8 cellular contexts compared by ENCODE assay signal in the genomic region with DNA sequence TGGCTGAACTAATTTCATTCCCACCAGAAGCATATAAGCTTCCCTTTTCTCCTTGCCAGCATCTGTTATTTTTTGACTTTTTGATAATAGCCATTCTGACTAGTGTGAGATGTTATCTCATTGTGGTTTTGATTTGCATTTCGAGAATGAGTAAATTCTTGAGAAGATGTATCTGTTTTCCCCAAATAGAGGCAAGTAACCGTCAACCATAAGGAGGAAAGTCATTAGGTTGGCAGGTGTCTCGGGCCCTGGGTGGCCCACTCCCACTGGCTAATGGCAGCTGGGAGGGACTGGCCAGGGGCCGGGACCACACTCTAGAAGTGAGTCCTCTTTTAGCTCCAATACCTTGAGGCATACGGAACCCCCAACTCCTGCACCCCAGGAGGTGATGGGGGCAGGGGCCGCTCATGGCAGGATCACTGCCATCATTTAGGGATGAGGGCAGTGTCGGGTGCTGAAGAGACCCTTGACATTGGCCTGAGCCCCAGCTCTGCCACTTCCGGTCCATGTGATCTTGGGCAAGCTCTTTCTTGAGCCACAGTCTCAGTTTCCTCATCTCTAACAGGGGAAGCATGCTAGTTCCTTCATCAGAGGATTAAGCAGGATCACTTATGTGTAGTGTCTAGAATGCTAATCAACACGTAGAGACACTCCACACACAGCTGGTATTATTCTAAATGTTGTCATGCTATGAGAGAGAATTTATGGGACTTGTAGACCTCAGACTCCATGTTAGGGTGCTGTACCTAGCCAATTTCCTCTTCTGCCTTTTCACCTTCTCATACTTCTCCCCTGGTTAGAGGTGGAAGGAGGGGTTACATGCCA. TPM values are rescaled to one million over a fixed set of nuclear protein-coding genes. Genes with fewer than 3 reads are reported as not detected.
DNase-seq lines count a peak whose midpoint lies in the region; ATAC-seq and TF ChIP-seq lines count a peak whose summit lies in the region.

No MANE protein-coding gene starts in this region.

- H3K9me3 ChIP-seq in breast epithelium, result no peaks in the 10 kb centered on the region

- H3K27ac ChIP-seq in breast epithelium, result no peak overlapping the region

- DNase-seq in EH (ENCODE audit: low read depth), result peak; percentile 67
- peak; percentile 72 for DNase-seq in GM20000 (ENCODE audit: low spot score)
- DNase-seq in activated effector memory CD4-positive, alpha-beta T cell treated with anti-CD3 and anti-CD28 coated beads, Interleukin-2, amount 50 U/mL, for 16 hours, result peak; percentile 80
- no peak for DNase-seq in NCI-H1436 (lab: John Stamatoyannopoulos, UW)
- DNase-seq in breast epithelium (ENCODE audit: low spot score in 2 of 2), result no peak
- DNase-seq in NCI-H2029 treated with DMSO at 0.1 percent for 48 hours (lab: John Stamatoyannopoulos, UW), result no peak
- no peak for DNase-seq in T1000 (lab: John Stamatoyannopoulos, UW)

- TF ChIP-seq CTCF in GM20000 (IDR thresholded peaks at IDR 0.05; ENCODE audit: extremely low read depth, missing control alignments) (no peak), breast epithelium (IDR thresholded peaks at IDR 0.05) (no peak)

- H3K36me3 ChIP-seq in breast epithelium, result no peaks in the 10 kb centered on the region

- H3K4me1 ChIP-seq in breast epithelium, result no peaks in the 10 kb centered on the region

- intact Hi-C loops in breast epithelium (cut with DNase I; ENCODE audit: low total_unique reads), result no loop called here

- no peak overlapping the region for H3K4me3 ChIP-seq in breast epithelium

- H3K27me3 ChIP-seq in breast epithelium, result no peaks in the 10 kb centered on the region

- ATAC-seq in HG03469 (IDR thresholded peaks at IDR 0.05; ENCODE audit: unreplicated experiment), result peak; percentile 48

- no peak for TF ChIP-seq POLR2A in breast epithelium (IDR thresholded peaks at IDR 0.05)

RNA-seq across cellular contexts. Expression of a gene that starts 44.3 kb away (rescaled TPM):
- 1 to 10 TPM; 1.6 to 6.9 (median 5.0) TPM for total RNA-seq in breast epithelium

Comparison
In these comparisons a context has a peak if more than half of its experiments do, and no peak if none do; other contexts are left out.
1. DNase-seq: peak in EH (single experiment), GM20000 (single experiment) and activated effector memory CD4-positive, alpha-beta T cell treated with anti-CD3 and anti-CD28 coated beads, Interleukin-2, amount 50 U/mL, for 16 hours (single experiment); none in NCI-H1436 (single experiment), breast epithelium (0 of 2), NCI-H2029 treated with DMSO at 0.1 percent for 48 hours (single experiment) and T1000 (single experiment).